Comparison of ENCODE assay signal across 8 cellular contexts in the genomic region with DNA sequence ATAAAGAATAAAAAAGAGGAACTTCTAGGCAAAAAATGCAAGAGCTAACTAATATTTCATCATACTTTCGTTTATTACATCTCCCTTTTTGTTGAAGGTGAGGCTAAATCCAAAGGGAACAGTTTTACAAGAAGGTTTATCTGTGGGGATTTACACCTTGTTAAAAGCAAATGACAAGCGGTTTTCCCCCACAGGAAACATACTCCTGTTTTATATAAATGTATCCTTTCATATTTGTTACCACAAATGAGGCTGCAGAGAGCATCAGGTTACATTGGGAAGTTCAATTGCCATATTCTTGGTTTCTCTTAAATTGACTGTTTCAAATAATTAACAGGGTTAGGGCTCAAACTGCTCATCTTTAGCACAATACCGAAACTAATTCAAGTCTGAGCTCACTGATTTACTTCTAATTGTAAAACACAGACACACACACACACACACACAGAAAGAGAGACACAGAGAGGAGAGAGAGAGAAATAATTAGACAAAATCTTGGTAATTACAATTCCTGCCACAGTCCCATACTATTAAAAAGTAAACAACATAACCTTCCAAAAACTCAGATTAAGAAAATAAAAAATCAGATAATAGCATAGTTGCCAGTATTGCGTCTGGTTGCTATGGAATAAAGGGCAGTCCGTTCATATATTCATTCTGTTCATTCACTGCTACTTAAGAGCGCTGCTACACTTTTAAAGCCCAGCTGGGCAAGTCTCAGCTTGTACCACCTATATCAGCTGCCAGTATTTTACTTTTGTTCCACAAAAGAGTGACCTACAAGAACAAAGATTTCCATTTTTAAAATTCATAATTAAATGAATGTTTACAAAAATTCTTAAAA. TPM values are rescaled to one million over a fixed set of nuclear protein-coding genes. Genes with fewer than 3 reads are reported as not detected.
A peak's percentile ranks its signal among the peaks of the same experiment; 100 is the strongest.
DNase-seq lines count a peak whose midpoint lies in the region; ATAC-seq, FAIRE-seq and TF ChIP-seq lines count a peak whose summit lies in the region.

No MANE protein-coding gene starts in this region.

- no peaks in the 10 kb centered on the region for H4K20me1 ChIP-seq in HCT116 (ENCODE audit: insufficient read depth)
- no peaks in the 10 kb centered on the region for H4K20me1 ChIP-seq in astrocyte (ENCODE audit: insufficient read depth, low read length)

- BruUV-seq in HCT116 (replicated peaks; lab: Mats Ljungman, UMichigan) = no TSS peak

- H3K27me3 ChIP-seq in HCT116 (ENCODE audit: insufficient read depth, low read length) (no peaks in the 10 kb centered on the region), astrocyte (ENCODE audit: insufficient read depth, low read length) (no peaks in the 10 kb centered on the region), neuron (ENCODE audit: insufficient read depth, low read length) (no peaks in the 10 kb centered on the region), thyroid gland (no peaks in the 10 kb centered on the region)

- 86 to 88% methylated on average over 6 of the region's 6 CpGs for WGBS in thyroid gland, 2 donors

- no peak overlapping the region for H2AFZ ChIP-seq in HCT116 (ENCODE audit: low read depth, low read length, poor library complexity, severe bottlenecking)
- no peak overlapping the region for H2AFZ ChIP-seq in astrocyte (ENCODE audit: low read depth, low read length)
- peak overlapping the region; percentile 21 for H2AFZ ChIP-seq in neuron (ENCODE audit: low read depth, low read length)

- DNase-seq in Daoy (ENCODE audit: low read depth) (peak; percentile 10), HCT116 (ENCODE audit: low read depth, low spot score) (no peak), NCI-H1930 (lab: John Stamatoyannopoulos, UW) (peak; percentile 55 to 84), astrocyte (ENCODE audit: low read depth) (peak; percentile 53), thyroid gland (no peak), posterior vena cava (ENCODE audit: low spot score) (no peak)

- TF ChIP-seq CTCF in HCT116 (IDR thresholded peaks at IDR 0.05 in 2 of 3, conservative IDR thresholded peaks at IDR 0.05 in 1 of 3; ENCODE audit: borderline replicate concordance in 1 of 3, insufficient read depth in 1 of 3, low read depth in 2 of 3, low read length in 2 of 3) (no peak), astrocyte (IDR thresholded peaks at IDR 0.05; ENCODE audit: insufficient read depth, low read depth, low read length) (no peak), thyroid gland (IDR thresholded peaks at IDR 0.05) (no peak)

- ATAC-seq in HCT116 (no peak), GM18870 (IDR thresholded peaks at IDR 0.05; ENCODE audit: unreplicated experiment) (no peak)

- H3K4me2 ChIP-seq in HCT116 (ENCODE audit: low read length) = peak overlapping the region; percentile 7; the same call in 1 of the 2 replicates
- peak overlapping the region; percentile 83 for H3K4me2 ChIP-seq in astrocyte (ENCODE audit: low read length)

- H3K9ac ChIP-seq in HCT116 (ENCODE audit: low read length) = no peak overlapping the region
- H3K9ac ChIP-seq in astrocyte (ENCODE audit: low read length) = peak overlapping the region; percentile 64

- no peaks in the 10 kb centered on the region for H3K27me3 Mint-ChIP-seq in astrocyte (ENCODE audit: low read depth, unreplicated experiment)

- RAD21 ChIA-PET in HCT116 (lab: Charles Lee; ENCODE audit: low non-redundant PET in 1 of 2, low total read pairs in 2 of 2, uncharacterized antibody in 2 of 2, unreplicated experiment in 2 of 2) = no interaction called here

- peak overlapping the region; percentile 93 for H3K27ac Mint-ChIP-seq in astrocyte (ENCODE audit: unreplicated experiment)

- H3K27ac ChIP-seq in HCT116 (ENCODE audit: low read depth, low read length) (no peak overlapping the region), astrocyte (ENCODE audit: low read depth, low read length) (peak overlapping the region; percentile 48), thyroid gland (no peak overlapping the region)

- FAIRE-seq in astrocyte (lab: Jason Lieb, UNC) = no peak

- POLR2A ChIA-PET in HCT116 (lab: Charles Lee) = no interaction called here

- intact Hi-C loops in HCT116 (cut with micrococcal nuclease) = no loop called here
- intact Hi-C loops in thyroid gland (cut with DNase I) = no loop called here
- intact Hi-C loops in posterior vena cava (cut with DNase I) = no loop called here

- H3K9me3 ChIP-seq in HCT116 (ENCODE audit: control insufficient read depth in 1 of 2, insufficient read depth in 1 of 2, low read depth in 1 of 2, low read length in 2 of 2) = no peaks in the 10 kb centered on the region
- H3K9me3 ChIP-seq in astrocyte (ENCODE audit: insufficient read depth, low read depth, low read length) = no peaks in the 10 kb centered on the region
- H3K9me3 ChIP-seq in neuron (ENCODE audit: low read length) = no peaks in the 10 kb centered on the region
- H3K9me3 ChIP-seq in thyroid gland = no peaks in the 10 kb centered on the region

- no peak for TF ChIP-seq POLR2A in HCT116 (IDR thresholded peaks at IDR 0.05; ENCODE audit: borderline replicate concordance, extremely low read depth, insufficient read depth, insufficient read length)
- no peak for TF ChIP-seq POLR2A in thyroid gland (IDR thresholded peaks at IDR 0.05)

- no peaks in the 10 kb centered on the region for H3K36me3 Mint-ChIP-seq in astrocyte (ENCODE audit: low read depth, unreplicated experiment)

- CTCF ChIA-PET in HCT116 (lab: Charles Lee) = no interaction called here

- H3K4me3 Mint-ChIP-seq in astrocyte (ENCODE audit: unreplicated experiment) = peak overlapping the region; percentile 15

- H3K36me3 ChIP-seq in HCT116 (ENCODE audit: control insufficient read depth in 1 of 2, insufficient read depth in 2 of 2, low read length in 2 of 2) (no peaks in the 10 kb centered on the region), astrocyte (ENCODE audit: insufficient read depth, low read length) (no peaks in the 10 kb centered on the region), neuron (ENCODE audit: insufficient read depth, low read length) (peaks cover 11% of the 10 kb centered on the region), thyroid gland (no peaks in the 10 kb centered on the region)

- no peaks in the 10 kb centered on the region for H3K79me2 ChIP-seq in HCT116 (ENCODE audit: insufficient read depth, low read length)
- peaks cover 3% of the 10 kb centered on the region for H3K79me2 ChIP-seq in astrocyte (ENCODE audit: insufficient read depth, low read length)

- H3K4me1 ChIP-seq in HCT116 (ENCODE audit: control insufficient read depth in 1 of 2, insufficient read depth in 2 of 2, low read length in 2 of 2) (peaks cover 6 to 7% of the 10 kb centered on the region in 2 experiments; a peak in 2 of 4 replicates), astrocyte (ENCODE audit: insufficient read depth, low read length) (peaks cover 5% of the 10 kb centered on the region), neuron (ENCODE audit: insufficient read depth, low read length) (peaks cover 33% of the 10 kb centered on the region), thyroid gland (no peaks in the 10 kb centered on the region)

- peaks cover 30% of the 10 kb centered on the region for H3K4me1 Mint-ChIP-seq in astrocyte (ENCODE audit: low read depth, unreplicated experiment)

- H3K4me3 ChIP-seq in HCT116 (replicated peaks in 1 of 2; ENCODE audit: low read depth in 1 of 2, low read length in 2 of 2) (no peak overlapping the region), astrocyte (ENCODE audit: insufficient read depth, low read depth, low read length) (peak overlapping the region; percentile 43), neuron (ENCODE audit: low read length) (peak overlapping the region; percentile 32), thyroid gland (replicated peaks in 1 of 3) (no peak overlapping the region)

- no peaks in the 10 kb centered on the region for H3K9me2 ChIP-seq in HCT116 (ENCODE audit: insufficient read depth)

- H3K9me3 Mint-ChIP-seq in astrocyte (ENCODE audit: unreplicated experiment) = no peaks in the 10 kb centered on the region

- TF ChIP-seq RAD21 in HCT116 (IDR thresholded peaks at IDR 0.05; ENCODE audit: low read depth) = no peak

TF ChIP-seq in HCT116, 20 proteins besides CTCF, POLR2A, EP300 and RAD21:
- TF ChIP-seq CEBPB (IDR thresholded peaks at IDR 0.05; ENCODE audit: low read depth) (0 out of 2 replicates have a peak, but pooled peaks have one; percentile 18), EGR1 (IDR thresholded peaks at IDR 0.05; ENCODE audit: low read depth) (no peak)

RNA-seq across cellular contexts. Expression of a gene that starts 17.0 kb away (rescaled TPM):
- total RNA-seq in Daoy (2014; rRNA removed; shearing (Covaris generic)) = 0.36 and 0.74 TPM in 2 replicates
- total RNA-seq in HCT116 (2021; ENCODE audit: unreplicated experiment) (11.8 TPM), astrocyte (12.1 and 12.6 TPM in 2 replicates), thyroid gland (10 to 100 TPM in 3 of 4 donors, 1 to 10 TPM in 1; 8.8 to 16.7 (median 12.3) TPM), posterior vena cava (1 to 10 TPM; 7.6 to 8.5 TPM)
- 3.0 and 4.8 TPM in 2 replicates for polyA plus RNA-seq in HCT116 (2012)

Comparison
In these comparisons a context has a peak if more than half of its experiments do, and no peak if none do; other contexts are left out.
1. DNase-seq: peak in Daoy (single experiment), NCI-H1930 (2 of 2) and astrocyte (single experiment); none in HCT116 (single experiment), thyroid gland (0 of 2) and posterior vena cava (single experiment).
2. H3K4me3 ChIP-seq: peak in astrocyte (single experiment) and neuron (single experiment); none in HCT116 (0 of 2) and thyroid gland (0 of 3).